Comparison of ENCODE assay signal across 1 cellular context in the genomic region with DNA sequence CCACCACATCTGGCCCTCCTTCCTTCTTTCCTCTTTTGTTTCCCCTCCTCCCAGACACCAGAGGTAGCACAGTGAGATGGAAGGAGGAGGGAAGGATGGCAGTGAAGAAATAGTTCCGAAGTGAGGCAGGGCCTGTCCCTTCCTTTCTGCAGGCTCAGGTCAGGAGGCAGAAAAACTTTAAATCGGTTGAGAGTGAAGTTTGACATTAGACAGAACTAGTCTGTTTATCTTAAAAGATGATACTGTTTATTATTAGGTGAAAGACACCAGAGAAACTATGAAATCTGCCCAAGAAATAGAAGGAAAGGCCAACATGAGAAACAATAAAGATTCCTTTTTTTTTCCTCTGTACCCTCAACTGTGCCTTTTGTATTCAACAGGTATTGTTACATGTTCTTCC.
TF ChIP-seq lines count a peak whose summit lies in the region.

No MANE protein-coding gene starts in this region.

TF ChIP-seq in HEK293, 187 proteins besides CTCF, POLR2A, EP300 and RAD21 (continued from another document):
- TF ChIP-seq, protein P1, sequence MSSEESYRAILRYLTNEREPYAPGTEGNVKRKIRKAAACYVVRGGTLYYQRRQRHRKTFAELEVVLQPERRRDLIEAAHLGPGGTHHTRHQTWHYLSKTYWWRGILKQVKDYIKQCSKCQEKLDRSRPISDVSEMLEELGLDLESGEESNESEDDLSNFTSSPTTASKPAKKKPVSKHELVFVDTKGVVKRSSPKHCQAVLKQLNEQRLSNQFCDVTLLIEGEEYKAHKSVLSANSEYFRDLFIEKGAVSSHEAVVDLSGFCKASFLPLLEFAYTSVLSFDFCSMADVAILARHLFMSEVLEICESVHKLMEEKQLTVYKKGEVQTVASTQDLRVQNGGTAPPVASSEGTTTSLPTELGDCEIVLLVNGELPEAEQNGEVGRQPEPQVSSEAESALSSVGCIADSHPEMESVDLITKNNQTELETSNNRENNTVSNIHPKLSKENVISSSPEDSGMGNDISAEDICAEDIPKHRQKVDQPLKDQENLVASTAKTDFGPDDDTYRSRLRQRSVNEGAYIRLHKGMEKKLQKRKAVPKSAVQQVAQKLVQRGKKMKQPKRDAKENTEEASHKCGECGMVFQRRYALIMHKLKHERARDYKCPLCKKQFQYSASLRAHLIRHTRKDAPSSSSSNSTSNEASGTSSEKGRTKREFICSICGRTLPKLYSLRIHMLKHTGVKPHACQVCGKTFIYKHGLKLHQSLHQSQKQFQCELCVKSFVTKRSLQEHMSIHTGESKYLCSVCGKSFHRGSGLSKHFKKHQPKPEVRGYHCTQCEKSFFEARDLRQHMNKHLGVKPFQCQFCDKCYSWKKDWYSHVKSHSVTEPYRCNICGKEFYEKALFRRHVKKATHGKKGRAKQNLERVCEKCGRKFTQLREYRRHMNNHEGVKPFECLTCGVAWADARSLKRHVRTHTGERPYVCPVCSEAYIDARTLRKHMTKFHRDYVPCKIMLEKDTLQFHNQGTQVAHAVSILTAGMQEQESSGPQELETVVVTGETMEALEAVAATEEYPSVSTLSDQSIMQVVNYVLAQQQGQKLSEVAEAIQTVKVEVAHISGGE (tag by site-specific recombination; conservative IDR thresholded peaks at IDR 0.05; ENCODE audit: low read depth), result no peak
- peak; percentile 28; the same call in 1 of the 2 replicates for TF ChIP-seq SCRT2 (tag by site-specific recombination; IDR thresholded peaks at IDR 0.05)
